ENCODE assay signal across 10 cellular contexts in the genomic region with DNA sequence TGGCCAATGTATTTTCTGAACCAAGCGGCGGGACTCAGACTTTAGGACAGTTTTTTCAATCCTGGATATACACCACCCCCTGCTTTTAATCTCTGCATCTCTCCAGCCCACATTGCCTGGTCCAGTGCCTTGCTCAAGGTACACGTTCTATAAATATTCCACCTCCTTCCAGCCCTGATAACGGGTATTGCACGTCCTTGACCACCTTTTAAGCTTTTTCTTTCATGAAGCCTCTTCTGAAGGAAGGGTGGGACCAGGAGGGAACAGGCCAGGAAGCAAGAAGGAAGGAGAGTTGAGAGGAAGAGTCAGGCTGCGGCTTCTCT. TPM values are rescaled to one million over a fixed set of nuclear protein-coding genes. Genes with fewer than 3 reads are reported as not detected.
DNase-seq lines count a peak whose midpoint lies in the region; ATAC-seq, FAIRE-seq and TF ChIP-seq lines count a peak whose summit lies in the region.
"Had no signal": no experiment of that assay in that cellular context is flagged by ENCODE, and none has a peak within 500 bp of the region (broad histone marks: within the 10 kb centered on the region; RNA-seq: fewer than 3 reads in every experiment).

No MANE protein-coding gene starts in this region.

- CTCF ChIA-PET in mammary epithelial cell (lab: Charles Lee; ENCODE audit: low non-redundant PET) = no interaction called here
- CTCF ChIA-PET in HepG2 (lab: Yijun Ruan, JAX; ENCODE audit: low intra/inter-chr PET ratio, low total read pairs) = no interaction called here
- CTCF ChIA-PET in activated CD4-positive, alpha-beta memory T cell treated with anti-CD3 and anti-CD28 coated beads, Interleukin-2, amount 10 ng/mL, durations not matched to agents 7 days and 5 days (lab: Charles Lee) = interaction anchor here (0.6 kb wide), 1 partner anchor 19 kb away, joined by 3 read pairs; no protein-coding TSS in a partner anchor

- peaks cover 23% of the 10 kb centered on the region for H3K36me3 ChIP-seq in mammary epithelial cell (ENCODE audit: insufficient read depth, low read length)
- H3K36me3 ChIP-seq in HepG2 (replicated peaks in 1 of 2; ENCODE audit: control insufficient read depth in 1 of 2, insufficient read depth in 2 of 2, low read length in 2 of 2) = no peaks in the 10 kb centered on the region; a peak in 1 of 5 replicates
- peaks cover 17 to 31% (median 30%) of the 10 kb centered on the region in 4 donors for H3K36me3 ChIP-seq in stomach

- intact Hi-C loops in mammary epithelial cell (cut with micrococcal nuclease) = loop anchor here (1.0 to 2.0 kb wide), 6 partner anchors 18 to 77 kb away; a partner anchor contains a TSS
- intact Hi-C loops in HepG2 (cut with micrococcal nuclease; ENCODE audit: unreplicated experiment) = loop anchor here (2.0 kb wide), 1 partner anchor 17 kb away; a partner anchor contains a TSS
- intact Hi-C loops in stomach (cut with DNase I; ENCODE audit: low total_unique reads) = loop anchor here (5.0 kb wide), 1 partner anchor 37 kb away; no protein-coding TSS in a partner anchor

- H3K4me3 Mint-ChIP-seq in HFFc6 = peak overlapping the region; percentile 96
- no peak overlapping the region for H3K4me3 Mint-ChIP-seq in activated CD4-positive, alpha-beta memory T cell treated with anti-CD3 and anti-CD28 coated beads, Interleukin-2, amount 10 ng/mL, durations not matched to agents 7 days and 5 days

- H4K20me1 ChIP-seq in mammary epithelial cell (ENCODE audit: insufficient read depth, low read length) (no peaks in the 10 kb centered on the region), HepG2 (ENCODE audit: insufficient read depth, low read length) (no peaks in the 10 kb centered on the region)

- WGBS in mammary epithelial cell (ENCODE audit: low coverage, missing lambda C conversion rate) = 5% methylated on average over 4 of the region's 6 CpGs
- WGBS in HepG2 (ENCODE audit: low lambda C conversion rate) = 0% methylated on average over 6 of the region's 6 CpGs
- 41 to 49% (median 47%) methylated on average over 6 of the region's 6 CpGs for WGBS in stomach, 5 donors

- H3K27ac Mint-ChIP-seq in HFFc6 = peak overlapping the region; percentile 96
- H3K27ac Mint-ChIP-seq in activated CD4-positive, alpha-beta memory T cell treated with anti-CD3 and anti-CD28 coated beads, Interleukin-2, amount 10 ng/mL, durations not matched to agents 7 days and 5 days = no peak overlapping the region

- POLR2A ChIA-PET in HepG2 (lab: Yijun Ruan, JAX) = interaction anchor here (0.7 to 12.2 kb wide), 7 partner anchors 15 to 167 kb away, joined by 3 to 390 read pairs (median 7); a partner anchor contains a TSS
- POLR2A ChIA-PET in activated CD4-positive, alpha-beta memory T cell treated with anti-CD3 and anti-CD28 coated beads, Interleukin-2, amount 10 ng/mL, durations not matched to agents 7 days and 5 days (lab: Charles Lee) = no interaction called here

- H3K27me3 Mint-ChIP-seq in HFFc6 (ENCODE audit: insufficient read depth) = peaks cover 3% of the 10 kb centered on the region
- peaks cover 3% of the 10 kb centered on the region for H3K27me3 Mint-ChIP-seq in activated CD4-positive, alpha-beta memory T cell treated with anti-CD3 and anti-CD28 coated beads, Interleukin-2, amount 10 ng/mL, durations not matched to agents 7 days and 5 days

- TF ChIP-seq EP300 in HepG2 (IDR thresholded peaks at IDR 0.05; ENCODE audit: low read depth in 2 of 2, low read length in 2 of 2) (no peak), HepG2 (CRISPR knock-in tag; IDR thresholded peaks at IDR 0.05; ENCODE audit: borderline replicate concordance) (no peak), stomach (IDR thresholded peaks at IDR 0.05) (no peak)

- H3K9me3 Mint-ChIP-seq in HFFc6 = no peaks in the 10 kb centered on the region
- no peaks in the 10 kb centered on the region for H3K9me3 Mint-ChIP-seq in activated CD4-positive, alpha-beta memory T cell treated with anti-CD3 and anti-CD28 coated beads, Interleukin-2, amount 10 ng/mL, durations not matched to agents 7 days and 5 days

- H3K4me2 ChIP-seq in mammary epithelial cell (ENCODE audit: insufficient read depth, low read depth, low read length) (peak overlapping the region; percentile 80), HepG2 (ENCODE audit: low read depth, low read length) (peak overlapping the region; percentile 98)

- H3K4me3 ChIP-seq in mammary epithelial cell (replicated peaks in 1 of 3; ENCODE audit: insufficient read depth in 1 of 3, low read depth in 2 of 3, low read length in 3 of 3) = peak overlapping the region; percentile 37 to 70 (median 53)
- H3K4me3 ChIP-seq in HepG2 (replicated peaks in 1 of 3; ENCODE audit: insufficient read depth in 1 of 3, low read depth in 2 of 3, low read length in 3 of 3) = peak overlapping the region; percentile 62 to 83 (median 64)
- peak overlapping the region in 2 of 4 donors; percentile 34 to 67 for H3K4me3 ChIP-seq in stomach

- no peak for TF ChIP-seq POLR2A in HepG2 (IDR thresholded peaks at IDR 0.05; ENCODE audit: insufficient read depth in 1 of 2, low read depth in 2 of 2, low read length in 2 of 2)
- TF ChIP-seq POLR2A in stomach (IDR thresholded peaks at IDR 0.05) = no peak

- H3K9me3 ChIP-seq in mammary epithelial cell (replicated peaks; ENCODE audit: insufficient read depth, low read length) (no peaks in the 10 kb centered on the region), HepG2 (ENCODE audit: low read length) (no peaks in the 10 kb centered on the region), stomach (no peaks in the 10 kb centered on the region)

- peak overlapping the region; percentile 83 for H3K27ac ChIP-seq in mammary epithelial cell (ENCODE audit: insufficient read depth, low read depth, low read length)
- peak overlapping the region; percentile 99 for H3K27ac ChIP-seq in HepG2 (ENCODE audit: extremely low read length, insufficient read depth, low read length)
- peak overlapping the region; percentile 4 to 90 (median 88) for H3K27ac ChIP-seq in stomach

- dilution Hi-C loops in mammary epithelial cell (cut with HindIII; ENCODE audit: low sequenced_read_pairs) = no loop called here

- no peak for FAIRE-seq in HepG2 (lab: Jason Lieb, UNC)

- no peak for DNase-seq in HFFc6
- no peak for DNase-seq in mammary epithelial cell
- no peak for DNase-seq in HepG2 (ENCODE audit: low spot score)
- no peak for DNase-seq in stomach
- DNase-seq in NCI-H510A treated with DMSO at 0.1 percent for 48 hours (lab: John Stamatoyannopoulos, UW) = no peak
- DNase-seq in activated CD4-positive, alpha-beta memory T cell treated with anti-CD3 and anti-CD28 coated beads, Interleukin-2, amount 10 ng/mL, durations not matched to agents 7 days and 5 days = no peak

- peaks cover 80% of the 10 kb centered on the region for H3K79me2 ChIP-seq in mammary epithelial cell (ENCODE audit: insufficient read depth, low read length)
- H3K79me2 ChIP-seq in HepG2 (ENCODE audit: insufficient read depth, low read length) = peaks cover 13% of the 10 kb centered on the region

- BruUV-seq in mammary epithelial cell (replicated peaks; lab: Mats Ljungman, UMichigan) (TSS peak; percentile 31), HepG2 (replicated peaks; lab: Mats Ljungman, UMichigan) (no TSS peak)

- no peak for TF ChIP-seq CTCF in HFFc6 (IDR thresholded peaks at IDR 0.05)
- TF ChIP-seq CTCF in mammary epithelial cell (conservative IDR thresholded peaks at IDR 0.05 in 1 of 2, IDR thresholded peaks at IDR 0.05 in 1 of 2; ENCODE audit: extremely low read depth in 1 of 2, insufficient read depth in 1 of 2, low read depth in 1 of 2, low read length in 2 of 2) = no peak
- TF ChIP-seq CTCF in HepG2 (CRISPR knock-in tag; IDR thresholded peaks at IDR 0.05) = no peak
- no peak for TF ChIP-seq CTCF in stomach (IDR thresholded peaks at IDR 0.05)

- in situ Hi-C loops in mammary epithelial cell (cut with MboI; ENCODE audit: low sequenced_read_pairs in 2 of 2) = no loop called here
- in situ Hi-C loops in HepG2 (cut with HindIII; ENCODE audit: extremely low pct_ligation_motif_present, low pct_unique_long_range_greater_than_20kb) = no loop called here

- H3K4me1 Mint-ChIP-seq in HFFc6 (ENCODE audit: low read depth) = peaks cover 57% of the 10 kb centered on the region
- no peaks in the 10 kb centered on the region for H3K4me1 Mint-ChIP-seq in activated CD4-positive, alpha-beta memory T cell treated with anti-CD3 and anti-CD28 coated beads, Interleukin-2, amount 10 ng/mL, durations not matched to agents 7 days and 5 days

- peak overlapping the region; percentile 65 for H3K9ac ChIP-seq in mammary epithelial cell (ENCODE audit: insufficient read depth, low read length)
- peak overlapping the region; percentile 87 for H3K9ac ChIP-seq in HepG2 (ENCODE audit: insufficient read depth, low read depth, low read length)

- no peak for TF ChIP-seq RAD21 in HepG2 (CRISPR knock-in tag; IDR thresholded peaks at IDR 0.05)

- ATAC-seq in HepG2 (peak; percentile 12), HG03342 (IDR thresholded peaks at IDR 0.05; ENCODE audit: unreplicated experiment) (no peak), HG03045 (IDR thresholded peaks at IDR 0.05; ENCODE audit: unreplicated experiment) (no peak)

- peaks cover 28% of the 10 kb centered on the region for H3K36me3 Mint-ChIP-seq in HFFc6 (ENCODE audit: low read depth)
- no peaks in the 10 kb centered on the region for H3K36me3 Mint-ChIP-seq in activated CD4-positive, alpha-beta memory T cell treated with anti-CD3 and anti-CD28 coated beads, Interleukin-2, amount 10 ng/mL, durations not matched to agents 7 days and 5 days (ENCODE audit: low read depth)

- no peaks in the 10 kb centered on the region for H3K27me3 ChIP-seq in mammary epithelial cell (ENCODE audit: insufficient read depth, low read length)
- H3K27me3 ChIP-seq in HepG2 (ENCODE audit: control insufficient read depth in 1 of 2, insufficient read depth in 2 of 2, low read length in 2 of 2) = no peaks in the 10 kb centered on the region; a peak in 1 of 5 replicates
- H3K27me3 ChIP-seq in stomach = no peaks in the 10 kb centered on the region

- H3K4me1 ChIP-seq in mammary epithelial cell (ENCODE audit: insufficient read depth, low read length) (peaks cover 40% of the 10 kb centered on the region), HepG2 (ENCODE audit: insufficient read depth, low read length) (peaks cover 67% of the 10 kb centered on the region), stomach (peaks cover 43 to 63% (median 56%) of the 10 kb centered on the region in 4 donors)

- H2AFZ ChIP-seq in mammary epithelial cell (ENCODE audit: low read depth, low read length) = no peak overlapping the region
- no peak overlapping the region for H2AFZ ChIP-seq in HepG2 (ENCODE audit: low read length)

RNA-seq across cellular contexts. Expression of a gene that starts 3.4 kb away (rescaled TPM):
- 100 to 1,000 TPM; 235 to 351 (median 258) TPM for total RNA-seq in HFFc6 (2021; fragmentation: NEBNext Ultra II Directional; extraction: Animal tissue kit (Norgen Biotek cat#: 25700))
- total RNA-seq in mammary epithelial cell = 100 to 1,000 TPM; 661 to 817 TPM
- polyA plus RNA-seq in mammary epithelial cell = 2,471 TPM
- polyA minus RNA-seq in mammary epithelial cell = 817 TPM
- 46.0 and 51.2 TPM in 2 replicates for total RNA-seq in HepG2 (2016; rRNA removed; fragmentation: Illumina TruSeq; extraction: Trizol)
- total RNA-seq in HepG2 (2016; cell fraction: cytosol; rRNA removed; fragmentation: Illumina TruSeq; extraction: Trizol; ENCODE audit: low read depth) = 35.2 and 50.8 TPM in 2 replicates
- 46.0 and 49.1 TPM in 2 replicates for total RNA-seq in HepG2 (2016; cell fraction: insoluble cytoplasmic fraction; rRNA removed; fragmentation: Illumina TruSeq; extraction: Trizol)
- 64.5 and 88.0 TPM in 2 replicates for total RNA-seq in HepG2 (2016; cell fraction: membrane; rRNA removed; fragmentation: Illumina TruSeq; extraction: Trizol)
- 17.2 and 18.5 TPM in 2 replicates for total RNA-seq in HepG2 (2016; cell fraction: nucleus; rRNA removed; fragmentation: Illumina TruSeq; extraction: Trizol)
- polyA plus RNA-seq in HepG2 (2011; rRNA removed) = 195 and 203 TPM in 2 replicates
- 207 and 257 TPM in 2 replicates for polyA plus RNA-seq in HepG2 (2011; cell fraction: cytosol; rRNA removed)
- polyA plus RNA-seq in HepG2 (2011; cell fraction: nucleus; rRNA removed) = 63.0 and 64.5 TPM in 2 replicates
- 50.0 and 61.9 TPM in 2 replicates for polyA plus RNA-seq in HepG2 (2012)
- 56.0 and 73.0 TPM in 2 replicates for polyA plus RNA-seq in HepG2 (2016; cell fraction: cytosol; fragmentation: Illumina TruSeq; extraction: Trizol; ENCODE audit: low read depth)
- polyA plus RNA-seq in HepG2 (2016; cell fraction: insoluble cytoplasmic fraction; fragmentation: Illumina TruSeq; extraction: Trizol; ENCODE audit: low read depth) = 58.3 and 61.2 TPM in 2 replicates
- 82.4 and 91.4 TPM in 2 replicates for polyA plus RNA-seq in HepG2 (2016; cell fraction: membrane; fragmentation: Illumina TruSeq; extraction: Trizol; ENCODE audit: low read depth)
- polyA plus RNA-seq in HepG2 (2016; cell fraction: nucleus; fragmentation: Illumina TruSeq; extraction: Trizol; ENCODE audit: insufficient read depth, low read depth) = 34.9 and 35.7 TPM in 2 replicates
- polyA minus RNA-seq in HepG2 (2011; rRNA and poly(A)+ RNA removed; ENCODE audit: low replicate concordance) = 116 and 347 TPM in 2 replicates
- polyA minus RNA-seq in HepG2 (2011; cell fraction: cytosol; rRNA and poly(A)+ RNA removed) = 41.2 and 43.1 TPM in 2 replicates
- polyA minus RNA-seq in HepG2 (2011; cell fraction: nucleus; rRNA and poly(A)+ RNA removed) = 31.9 and 35.2 TPM in 2 replicates
- 100 to 1,000 TPM in 1 of 5 donors, 10 to 100 TPM in 2, 1 to 10 TPM in 2; 8.9 to 192 (median 47.9) TPM for total RNA-seq in stomach
- polyA plus RNA-seq in stomach = 100 to 1,000 TPM; 145 to 361 (median 188) TPM
- total RNA-seq in activated CD4-positive, alpha-beta memory T cell treated with anti-CD3 and anti-CD28 coated beads, Interleukin-2, amount 10 ng/mL, durations not matched to agents 7 days and 5 days = not detected

RNA-seq across cellular contexts. Expression of a gene that starts 6.6 kb away (rescaled TPM):
- under 1 TPM in 1 of 6 experiments, not detected in 5; 0.54 TPM for total RNA-seq in HFFc6 (2021; fragmentation: NEBNext Ultra II Directional; extraction: Animal tissue kit (Norgen Biotek cat#: 25700))
- total RNA-seq in mammary epithelial cell = 100 to 1,000 TPM; 396 to 770 TPM
- polyA plus RNA-seq in mammary epithelial cell = 1,954 TPM
- polyA minus RNA-seq in mammary epithelial cell = 968 TPM
- total RNA-seq in HepG2 (2016; rRNA removed; fragmentation: Illumina TruSeq; extraction: Trizol) = 1.4 and 2.0 TPM in 2 replicates
- 1.2 and 1.6 TPM in 2 replicates for total RNA-seq in HepG2 (2016; cell fraction: cytosol; rRNA removed; fragmentation: Illumina TruSeq; extraction: Trizol; ENCODE audit: low read depth)
- 1.8 and 2.4 TPM in 2 replicates for total RNA-seq in HepG2 (2016; cell fraction: insoluble cytoplasmic fraction; rRNA removed; fragmentation: Illumina TruSeq; extraction: Trizol)
- 2.2 and 2.4 TPM in 2 replicates for total RNA-seq in HepG2 (2016; cell fraction: membrane; rRNA removed; fragmentation: Illumina TruSeq; extraction: Trizol)
- 0.75 and 1.1 TPM in 2 replicates for total RNA-seq in HepG2 (2016; cell fraction: nucleus; rRNA removed; fragmentation: Illumina TruSeq; extraction: Trizol)
- 7.7 and 10.8 TPM in 2 replicates for polyA plus RNA-seq in HepG2 (2011; rRNA removed)
- polyA plus RNA-seq in HepG2 (2011; cell fraction: cytosol; rRNA removed) = 11.2 and 16.8 TPM in 2 replicates
- polyA plus RNA-seq in HepG2 (2011; cell fraction: nucleus; rRNA removed) = 1.5 and 3.7 TPM in 2 replicates
- 4.8 and 6.4 TPM in 2 replicates for polyA plus RNA-seq in HepG2 (2012)
- 1.8 and 2.7 TPM in 2 replicates for polyA plus RNA-seq in HepG2 (2016; cell fraction: cytosol; fragmentation: Illumina TruSeq; extraction: Trizol; ENCODE audit: low read depth)
- 2.4 and 2.9 TPM in 2 replicates for polyA plus RNA-seq in HepG2 (2016; cell fraction: insoluble cytoplasmic fraction; fragmentation: Illumina TruSeq; extraction: Trizol; ENCODE audit: low read depth)
- polyA plus RNA-seq in HepG2 (2016; cell fraction: membrane; fragmentation: Illumina TruSeq; extraction: Trizol; ENCODE audit: low read depth) = 3.3 TPM in 2 replicates
- polyA plus RNA-seq in HepG2 (2016; cell fraction: nucleus; fragmentation: Illumina TruSeq; extraction: Trizol; ENCODE audit: insufficient read depth, low read depth) = 1.6 and 2.4 TPM in 2 replicates
- polyA minus RNA-seq in HepG2 (2011; rRNA and poly(A)+ RNA removed; ENCODE audit: low replicate concordance) = 2.0 and 23.9 TPM in 2 replicates
- 1.5 and 2.7 TPM in 2 replicates for polyA minus RNA-seq in HepG2 (2011; cell fraction: cytosol; rRNA and poly(A)+ RNA removed)
- not detected in 2 replicates for polyA minus RNA-seq in HepG2 (2011; cell fraction: nucleus; rRNA and poly(A)+ RNA removed)
- 100 to 1,000 TPM in 1 of 5 donors, 10 to 100 TPM in 3, 1 to 10 TPM in 1; 8.8 to 488 (median 29.0) TPM for total RNA-seq in stomach
- polyA plus RNA-seq in stomach = 100 to 1,000 TPM in 2 of 3 donors, 10 to 100 TPM in 1; 70.2 to 751 (median 244) TPM
- total RNA-seq in activated CD4-positive, alpha-beta memory T cell treated with anti-CD3 and anti-CD28 coated beads, Interleukin-2, amount 10 ng/mL, durations not matched to agents 7 days and 5 days = not detected

RNA-seq across cellular contexts. Expression of a gene that starts 17.8 kb away (rescaled TPM):
- total RNA-seq in HFFc6 (2021; fragmentation: NEBNext Ultra II Directional; extraction: Animal tissue kit (Norgen Biotek cat#: 25700)) = 100 to 1,000 TPM; 162 to 225 (median 208) TPM
- total RNA-seq in mammary epithelial cell (100 to 1,000 TPM in 1 of 2 donors, 10 to 100 TPM in 1; 72.0 to 213 TPM), HepG2 (2016; rRNA removed; fragmentation: Illumina TruSeq; extraction: Trizol) (89.5 and 115 TPM in 2 replicates), stomach (10 to 100 TPM; 18.7 to 54.6 (median 23.5) TPM)
- polyA plus RNA-seq in mammary epithelial cell (448 TPM), HepG2 (2011; rRNA removed) (172 TPM in 2 replicates), stomach (100 to 1,000 TPM; 140 to 271 (median 207) TPM)
- 78.6 TPM for polyA minus RNA-seq in mammary epithelial cell
- total RNA-seq in HepG2 (2016; cell fraction: cytosol; rRNA removed; fragmentation: Illumina TruSeq; extraction: Trizol; ENCODE audit: low read depth) = 78.4 and 101 TPM in 2 replicates
- total RNA-seq in HepG2 (2016; cell fraction: insoluble cytoplasmic fraction; rRNA removed; fragmentation: Illumina TruSeq; extraction: Trizol) = 101 and 125 TPM in 2 replicates
- 88.5 and 93.4 TPM in 2 replicates for total RNA-seq in HepG2 (2016; cell fraction: membrane; rRNA removed; fragmentation: Illumina TruSeq; extraction: Trizol)
- 30.0 and 35.1 TPM in 2 replicates for total RNA-seq in HepG2 (2016; cell fraction: nucleus; rRNA removed; fragmentation: Illumina TruSeq; extraction: Trizol)
- 139 and 163 TPM in 2 replicates for polyA plus RNA-seq in HepG2 (2011; cell fraction: cytosol; rRNA removed)
- 32.1 and 42.4 TPM in 2 replicates for polyA plus RNA-seq in HepG2 (2011; cell fraction: nucleus; rRNA removed)
- polyA plus RNA-seq in HepG2 (2012) = 56.6 and 75.4 TPM in 2 replicates
- 82.7 and 114 TPM in 2 replicates for polyA plus RNA-seq in HepG2 (2016; cell fraction: cytosol; fragmentation: Illumina TruSeq; extraction: Trizol; ENCODE audit: low read depth)
- 106 and 116 TPM in 2 replicates for polyA plus RNA-seq in HepG2 (2016; cell fraction: insoluble cytoplasmic fraction; fragmentation: Illumina TruSeq; extraction: Trizol; ENCODE audit: low read depth)
- polyA plus RNA-seq in HepG2 (2016; cell fraction: membrane; fragmentation: Illumina TruSeq; extraction: Trizol; ENCODE audit: low read depth) = 65.7 and 84.0 TPM in 2 replicates
- 50.7 and 51.1 TPM in 2 replicates for polyA plus RNA-seq in HepG2 (2016; cell fraction: nucleus; fragmentation: Illumina TruSeq; extraction: Trizol; ENCODE audit: insufficient read depth, low read depth)
- polyA minus RNA-seq in HepG2 (2011; rRNA and poly(A)+ RNA removed; ENCODE audit: low replicate concordance) = 42.6 and 182 TPM in 2 replicates
- 11.7 and 13.7 TPM in 2 replicates for polyA minus RNA-seq in HepG2 (2011; cell fraction: cytosol; rRNA and poly(A)+ RNA removed)
- 6.7 and 6.8 TPM in 2 replicates for polyA minus RNA-seq in HepG2 (2011; cell fraction: nucleus; rRNA and poly(A)+ RNA removed)
- 1 to 10 TPM; 6.1 TPM for total RNA-seq in activated CD4-positive, alpha-beta memory T cell treated with anti-CD3 and anti-CD28 coated beads, Interleukin-2, amount 10 ng/mL, durations not matched to agents 7 days and 5 days

RNA-seq across cellular contexts. Expression of a gene that starts 18.7 kb away (rescaled TPM):
- under 1 TPM in 3 of 6 experiments, not detected in 3; 0.59 to 0.96 (median 0.82) TPM for total RNA-seq in HFFc6 (2021; fragmentation: NEBNext Ultra II Directional; extraction: Animal tissue kit (Norgen Biotek cat#: 25700))
- total RNA-seq in mammary epithelial cell (not detected), HepG2 (2016; rRNA removed; fragmentation: Illumina TruSeq; extraction: Trizol) (120 and 151 TPM in 2 replicates), stomach (not detected)
- polyA plus RNA-seq in mammary epithelial cell (0.53 TPM), HepG2 (2011; rRNA removed) (238 and 251 TPM in 2 replicates), stomach (10 to 100 TPM in 2 of 3 donors, 1 to 10 TPM in 1; 5.7 to 64.8 (median 45.5) TPM)
- polyA minus RNA-seq in mammary epithelial cell = not detected
- 28.0 and 35.5 TPM in 2 replicates for total RNA-seq in HepG2 (2016; cell fraction: cytosol; rRNA removed; fragmentation: Illumina TruSeq; extraction: Trizol; ENCODE audit: low read depth)
- total RNA-seq in HepG2 (2016; cell fraction: insoluble cytoplasmic fraction; rRNA removed; fragmentation: Illumina TruSeq; extraction: Trizol) = 119 and 133 TPM in 2 replicates
- total RNA-seq in HepG2 (2016; cell fraction: membrane; rRNA removed; fragmentation: Illumina TruSeq; extraction: Trizol) = 48.1 and 56.1 TPM in 2 replicates
- total RNA-seq in HepG2 (2016; cell fraction: nucleus; rRNA removed; fragmentation: Illumina TruSeq; extraction: Trizol) = 54.6 and 59.6 TPM in 2 replicates
- 339 and 395 TPM in 2 replicates for polyA plus RNA-seq in HepG2 (2011; cell fraction: cytosol; rRNA removed)
- 68.2 and 87.5 TPM in 2 replicates for polyA plus RNA-seq in HepG2 (2011; cell fraction: nucleus; rRNA removed)
- polyA plus RNA-seq in HepG2 (2012) = 109 and 178 TPM in 2 replicates
- polyA plus RNA-seq in HepG2 (2016; cell fraction: cytosol; fragmentation: Illumina TruSeq; extraction: Trizol; ENCODE audit: low read depth) = 100 and 132 TPM in 2 replicates
- polyA plus RNA-seq in HepG2 (2016; cell fraction: insoluble cytoplasmic fraction; fragmentation: Illumina TruSeq; extraction: Trizol; ENCODE audit: low read depth) = 381 and 401 TPM in 2 replicates
- polyA plus RNA-seq in HepG2 (2016; cell fraction: membrane; fragmentation: Illumina TruSeq; extraction: Trizol; ENCODE audit: low read depth) = 143 and 156 TPM in 2 replicates
- polyA plus RNA-seq in HepG2 (2016; cell fraction: nucleus; fragmentation: Illumina TruSeq; extraction: Trizol; ENCODE audit: insufficient read depth, low read depth) = 222 and 236 TPM in 2 replicates
- polyA minus RNA-seq in HepG2 (2011; rRNA and poly(A)+ RNA removed; ENCODE audit: low replicate concordance) = 3.5 and 272 TPM in 2 replicates
- polyA minus RNA-seq in HepG2 (2011; cell fraction: cytosol; rRNA and poly(A)+ RNA removed) = 102 and 128 TPM in 2 replicates
- 35.0 and 41.2 TPM in 2 replicates for polyA minus RNA-seq in HepG2 (2011; cell fraction: nucleus; rRNA and poly(A)+ RNA removed)
- not detected for total RNA-seq in activated CD4-positive, alpha-beta memory T cell treated with anti-CD3 and anti-CD28 coated beads, Interleukin-2, amount 10 ng/mL, durations not matched to agents 7 days and 5 days
- total RNA-seq: dermis microvascular lymphatic vessel endothelial cell, lung microvascular endothelial cell had no signal

RNA-seq across cellular contexts. Expression of a gene that starts 24.3 kb away (rescaled TPM):
- 10 to 100 TPM; 48.1 to 57.9 (median 53.9) TPM for total RNA-seq in HFFc6 (2021; fragmentation: NEBNext Ultra II Directional; extraction: Animal tissue kit (Norgen Biotek cat#: 25700))
- total RNA-seq in mammary epithelial cell = 10 to 100 TPM; 36.0 to 64.5 TPM
- 52.0 TPM for polyA plus RNA-seq in mammary epithelial cell
- polyA minus RNA-seq in mammary epithelial cell = 45.8 TPM
- 35.4 and 38.0 TPM in 2 replicates for total RNA-seq in HepG2 (2016; rRNA removed; fragmentation: Illumina TruSeq; extraction: Trizol)
- 14.3 and 17.0 TPM in 2 replicates for total RNA-seq in HepG2 (2016; cell fraction: cytosol; rRNA removed; fragmentation: Illumina TruSeq; extraction: Trizol; ENCODE audit: low read depth)
- 34.0 and 41.6 TPM in 2 replicates for total RNA-seq in HepG2 (2016; cell fraction: insoluble cytoplasmic fraction; rRNA removed; fragmentation: Illumina TruSeq; extraction: Trizol)
- 24.6 and 26.6 TPM in 2 replicates for total RNA-seq in HepG2 (2016; cell fraction: membrane; rRNA removed; fragmentation: Illumina TruSeq; extraction: Trizol)
- total RNA-seq in HepG2 (2016; cell fraction: nucleus; rRNA removed; fragmentation: Illumina TruSeq; extraction: Trizol) = 60.5 and 67.4 TPM in 2 replicates
- 47.1 and 51.9 TPM in 2 replicates for polyA plus RNA-seq in HepG2 (2011; rRNA removed)
- polyA plus RNA-seq in HepG2 (2011; cell fraction: cytosol; rRNA removed) = 33.6 and 37.2 TPM in 2 replicates
- polyA plus RNA-seq in HepG2 (2011; cell fraction: nucleus; rRNA removed) = 57.8 and 64.5 TPM in 2 replicates
- 40.9 and 49.6 TPM in 2 replicates for polyA plus RNA-seq in HepG2 (2012)
- 11.0 and 11.5 TPM in 2 replicates for polyA plus RNA-seq in HepG2 (2016; cell fraction: cytosol; fragmentation: Illumina TruSeq; extraction: Trizol; ENCODE audit: low read depth)
- polyA plus RNA-seq in HepG2 (2016; cell fraction: insoluble cytoplasmic fraction; fragmentation: Illumina TruSeq; extraction: Trizol; ENCODE audit: low read depth) = 59.9 and 65.3 TPM in 2 replicates
- polyA plus RNA-seq in HepG2 (2016; cell fraction: membrane; fragmentation: Illumina TruSeq; extraction: Trizol; ENCODE audit: low read depth) = 17.8 and 18.3 TPM in 2 replicates
- polyA plus RNA-seq in HepG2 (2016; cell fraction: nucleus; fragmentation: Illumina TruSeq; extraction: Trizol; ENCODE audit: insufficient read depth, low read depth) = 108 TPM in 2 replicates
- 34.2 and 56.3 TPM in 2 replicates for polyA minus RNA-seq in HepG2 (2011; rRNA and poly(A)+ RNA removed; ENCODE audit: low replicate concordance)
- 16.0 and 16.8 TPM in 2 replicates for polyA minus RNA-seq in HepG2 (2011; cell fraction: cytosol; rRNA and poly(A)+ RNA removed)
- polyA minus RNA-seq in HepG2 (2011; cell fraction: nucleus; rRNA and poly(A)+ RNA removed) = 134 and 152 TPM in 2 replicates
- 100 to 1,000 TPM in 1 of 5 donors, 10 to 100 TPM in 4; 21.7 to 111 (median 74.3) TPM for total RNA-seq in stomach
- 10 to 100 TPM; 41.3 to 53.2 (median 46.0) TPM for polyA plus RNA-seq in stomach
- total RNA-seq in activated CD4-positive, alpha-beta memory T cell treated with anti-CD3 and anti-CD28 coated beads, Interleukin-2, amount 10 ng/mL, durations not matched to agents 7 days and 5 days = 10 to 100 TPM; 84.7 to 87.1 TPM

Comparison
In these comparisons a context has a peak if more than half of its experiments do, and no peak if none do; other contexts are left out.
1. RNA of a gene that starts 3.4 kb away (total RNA-seq): 661 to 817 TPM in mammary epithelial cell, 235 to 351 TPM in HFFc6, 8.9 to 192 TPM in stomach and 17.2 to 88.0 TPM in HepG2; not detected in activated CD4-positive, alpha-beta memory T cell treated with anti-CD3 and anti-CD28 coated beads, Interleukin-2, amount 10 ng/mL, durations not matched to agents 7 days and 5 days; every median in the first group is over 4 times any median in the second.
2. Peak in every context shown above with its lines, with median percentiles within 50 percentile points of each other: H3K27ac ChIP-seq.